ENCODE assay signal across 8 cellular contexts in the genomic region with DNA sequence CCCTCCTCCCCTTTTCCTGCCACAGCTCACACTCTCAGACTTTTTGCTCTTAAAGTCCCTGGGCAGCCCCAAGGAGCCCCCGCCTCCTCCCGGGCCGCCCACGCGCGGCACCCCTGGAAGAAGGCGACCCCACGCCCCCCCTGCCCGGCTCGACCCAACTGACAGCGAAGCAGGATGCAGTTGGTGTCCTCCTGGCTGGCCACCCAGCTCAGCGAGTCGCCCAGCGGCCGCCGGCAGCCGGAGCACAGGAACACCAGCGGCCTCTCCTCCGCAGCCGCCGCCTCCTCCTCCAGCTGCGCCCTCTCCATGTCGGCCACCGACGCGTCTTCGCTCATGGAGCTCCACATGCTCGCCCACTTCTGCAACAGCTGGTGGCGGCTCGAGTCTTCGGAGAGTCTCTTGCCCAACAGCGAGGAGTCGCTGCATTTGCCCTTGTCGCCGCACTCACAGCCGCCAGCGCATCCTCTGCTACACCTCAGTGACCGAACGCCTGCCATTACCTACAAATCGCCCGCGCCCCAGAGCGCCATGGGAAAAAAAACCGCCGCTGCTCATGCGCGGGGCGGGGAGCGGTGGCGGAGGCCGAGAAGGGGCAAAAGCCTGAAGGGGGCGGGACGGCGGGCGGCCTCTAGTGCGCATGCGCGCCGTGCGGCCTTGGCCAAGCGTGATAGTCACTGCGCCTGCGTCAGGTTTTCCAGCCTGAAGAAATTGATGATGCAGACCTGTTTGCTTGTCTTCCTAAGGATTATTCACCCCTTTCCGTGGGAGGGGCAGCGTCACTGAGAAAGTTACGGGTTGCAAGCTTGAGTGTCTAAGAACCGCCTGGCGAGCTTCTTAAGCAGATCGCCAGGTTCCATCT. TPM values are rescaled to one million over a fixed set of nuclear protein-coding genes. Genes with fewer than 3 reads are reported as not detected.
A peak's percentile ranks its signal among the peaks of the same experiment; 100 is the strongest.
DNase-seq lines count a peak whose midpoint lies in the region; ATAC-seq and TF ChIP-seq lines count a peak whose summit lies in the region.

A gene with protein sequence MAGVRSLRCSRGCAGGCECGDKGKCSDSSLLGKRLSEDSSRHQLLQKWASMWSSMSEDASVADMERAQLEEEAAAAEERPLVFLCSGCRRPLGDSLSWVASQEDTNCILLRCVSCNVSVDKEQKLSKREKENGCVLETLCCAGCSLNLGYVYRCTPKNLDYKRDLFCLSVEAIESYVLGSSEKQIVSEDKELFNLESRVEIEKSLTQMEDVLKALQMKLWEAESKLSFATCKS (minus strand): TSS at position 532 of the 859 bp plus-strand sequence. CDS start 35 bp downstream, at position 497.

- peaks cover 11% of the 10 kb centered on the region for H3K4me1 ChIP-seq in Panc1 (ENCODE audit: control insufficient read depth, insufficient read depth, low read length)
- peaks cover 14 to 20% of the 10 kb centered on the region in 2 donors for H3K4me1 ChIP-seq in muscle layer of duodenum (ENCODE audit: control insufficient read depth in 1 of 2, insufficient read depth in 2 of 2, low read length in 2 of 2)

- TF ChIP-seq CTCF in Panc1 (IDR thresholded peaks at IDR 0.05): no peak

- H3K4me3 Mint-ChIP-seq in activated T-cell treated with anti-CD3 and anti-CD28 coated beads, Interleukin-2, amount 50 U/mL, for 4 hours: peak within 1 kb of the TSS; percentile 99

- POLR2A ChIA-PET in Panc1 (lab: Charles Lee): no interaction called here

- peak; percentile 94 for DNase-seq in DMS53 (lab: John Stamatoyannopoulos, UW)
- peak; percentile 89 for DNase-seq in KG1 (lab: John Stamatoyannopoulos, UW)
- DNase-seq in Panc1 (ENCODE audit: low read depth, low spot score): peak; percentile 67
- DNase-seq in activated T-cell treated with anti-CD3 and anti-CD28 coated beads, Interleukin-2, amount 50 U/mL, for 4 hours: peak; percentile 98
- peak; percentile 96 to 98 for DNase-seq in stimulated activated CD8-positive, alpha-beta memory T cell treated with anti-CD3 and anti-CD28 coated beads, Interleukin-7, amount 100 ng/mL, for 4 hours (ENCODE audit: low read depth in 2 of 2)

- H3K9me3 ChIP-seq in Panc1 (ENCODE audit: control insufficient read depth, insufficient read depth, low read depth, low read length) (no peaks in the 10 kb centered on the region), muscle layer of duodenum (ENCODE audit: control insufficient read depth in 1 of 2, low read length in 2 of 2) (no peaks in the 10 kb centered on the region)

- intact Hi-C loops in Panc1 (cut with micrococcal nuclease; ENCODE audit: unreplicated experiment): no loop called here

- in situ Hi-C loops in Panc1 (cut with HindIII; ENCODE audit: low pct_unique_long_range_greater_than_20kb, low sequenced_read_pairs): no loop called here

- peaks cover 2% of the 10 kb centered on the region for H3K36me3 ChIP-seq in Panc1 (ENCODE audit: control insufficient read depth, insufficient read depth, low read length)
- H3K36me3 ChIP-seq in muscle layer of duodenum (ENCODE audit: control insufficient read depth in 1 of 2, insufficient read depth in 2 of 2, low read length in 2 of 2): peaks cover 0 to 2% of the 10 kb centered on the region in 2 donors

- no peaks in the 10 kb centered on the region for H3K27me3 Mint-ChIP-seq in activated T-cell treated with anti-CD3 and anti-CD28 coated beads, Interleukin-2, amount 50 U/mL, for 4 hours (ENCODE audit: low read depth)

- H3K9me3 Mint-ChIP-seq in activated T-cell treated with anti-CD3 and anti-CD28 coated beads, Interleukin-2, amount 50 U/mL, for 4 hours: no peaks in the 10 kb centered on the region

- H3K4me1 Mint-ChIP-seq in activated T-cell treated with anti-CD3 and anti-CD28 coated beads, Interleukin-2, amount 50 U/mL, for 4 hours (ENCODE audit: low read depth): peaks cover 23% of the 10 kb centered on the region

- CTCF ChIA-PET in Panc1 (lab: Charles Lee): no interaction called here

- no TSS peak for BruUV-seq in Panc1 (replicated peaks; lab: Mats Ljungman, UMichigan)

- peak within 1 kb of the TSS; percentile 86 to 87 for H3K4me3 ChIP-seq in Panc1 (ENCODE audit: low read depth in 2 of 2, low read length in 2 of 2)
- peak within 1 kb of the TSS; percentile 85 to 97 for H3K4me3 ChIP-seq in muscle layer of duodenum (ENCODE audit: low read depth in 1 of 2, low read length in 2 of 2)

- H3K36me3 Mint-ChIP-seq in activated T-cell treated with anti-CD3 and anti-CD28 coated beads, Interleukin-2, amount 50 U/mL, for 4 hours (ENCODE audit: insufficient read depth): peaks cover 14% of the 10 kb centered on the region

- no peaks in the 10 kb centered on the region for H3K27me3 ChIP-seq in Panc1 (ENCODE audit: control insufficient read depth, insufficient read depth, low read length)
- H3K27me3 ChIP-seq in muscle layer of duodenum (ENCODE audit: low read depth, low read length): no peaks in the 10 kb centered on the region

- ATAC-seq in GM21723 (IDR thresholded peaks at IDR 0.05; ENCODE audit: unreplicated experiment): peak; percentile 97
- ATAC-seq in Panc1: peak; percentile 95
- ATAC-seq in activated T-cell treated with anti-CD3 and anti-CD28 coated beads, Interleukin-2, amount 50 U/mL, for 4 hours: peak; percentile 91 to 93
- ATAC-seq in esophagus mucosa: peak; percentile 97

- peak within 1 kb of the TSS; percentile 76 for H3K27ac ChIP-seq in Panc1 (ENCODE audit: low read length)
- peak within 1 kb of the TSS; percentile 39 for H3K27ac ChIP-seq in muscle layer of duodenum (ENCODE audit: low read length)

RNA-seq across cellular contexts. Expression of the gene that starts here (rescaled TPM):
- total RNA-seq in Panc1 (2021; ENCODE audit: unreplicated experiment): 16.3 TPM
- polyA plus RNA-seq in Panc1 (2012; ENCODE audit: insufficient read length): 12.4 TPM
- total RNA-seq in activated T-cell treated with anti-CD3 and anti-CD28 coated beads, Interleukin-2, amount 50 U/mL, for 4 hours: 10 to 100 TPM; 21.2 to 30.7 (median 22.8) TPM
- 10.1 TPM for total RNA-seq in esophagus mucosa

Comparison
In these comparisons a context has a peak if more than half of its experiments do, and no peak if none do; other contexts are left out.
1. Peak in every context shown above with its lines: DNase-seq, ATAC-seq, H3K4me3 ChIP-seq and H3K27ac ChIP-seq.